9 cellular contexts compared by ENCODE assay signal in the genomic region with DNA sequence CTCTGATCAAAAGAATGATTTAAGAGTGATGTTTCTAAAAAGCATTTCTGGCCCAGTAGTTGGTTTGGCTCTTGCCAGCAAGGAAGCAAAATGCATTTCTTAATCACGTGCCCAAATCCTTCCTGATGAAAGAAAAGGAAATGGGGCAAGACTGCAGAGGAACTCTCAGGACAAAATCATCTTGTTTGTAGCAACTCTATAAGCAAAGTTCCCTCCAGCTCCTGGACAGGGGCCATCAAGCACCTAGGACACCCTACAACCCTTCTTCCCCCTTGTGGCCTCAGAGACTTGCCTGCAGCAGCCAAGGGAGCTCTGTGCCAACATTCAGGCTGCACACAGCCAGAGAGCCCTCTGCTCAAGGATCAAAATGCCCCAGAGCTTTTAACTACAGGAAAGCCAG.
DNase-seq lines count a peak whose midpoint lies in the region; ATAC-seq, FAIRE-seq and TF ChIP-seq lines count a peak whose summit lies in the region.
"Had no signal": no experiment of that assay in that cellular context is flagged by ENCODE, and none has a peak within 500 bp of the region (broad histone marks: within the 10 kb centered on the region; RNA-seq: fewer than 3 reads in every experiment).

No MANE protein-coding gene starts in this region.

- H3K4me1 ChIP-seq in fibroblast of lung (ENCODE audit: control insufficient read depth, extremely low read depth, insufficient read depth, low read length) (peaks cover 32% of the 10 kb centered on the region), osteoblast (ENCODE audit: insufficient read depth, low read length) (peaks cover 48% of the 10 kb centered on the region)

- FAIRE-seq in H54 (lab: Jason Lieb, UNC): no peak
- FAIRE-seq: H1 had no signal

- H3K79me2 ChIP-seq in fibroblast of lung (ENCODE audit: control insufficient read depth, insufficient read depth, low read length) (no peaks in the 10 kb centered on the region), osteoblast (ENCODE audit: insufficient read depth, low read length) (no peaks in the 10 kb centered on the region)

- ATAC-seq in GM21447 (IDR thresholded peaks at IDR 0.05; ENCODE audit: unreplicated experiment): no peak

- no peak for TF ChIP-seq POLR2A in H54 (IDR thresholded peaks at IDR 0.05; ENCODE audit: low read depth, low read length)

- H3K27me3 ChIP-seq in fibroblast of lung (ENCODE audit: control insufficient read depth, insufficient read depth, low read length): no peaks in the 10 kb centered on the region
- H3K27me3 ChIP-seq in osteoblast (ENCODE audit: insufficient read depth, low read length): no peaks in the 10 kb centered on the region

- H3K9ac ChIP-seq in fibroblast of lung (ENCODE audit: insufficient read depth, low read length): no peak overlapping the region

- H3K9me3 ChIP-seq in fibroblast of lung (ENCODE audit: control insufficient read depth, insufficient read depth, low read depth, low read length): no peaks in the 10 kb centered on the region
- no peaks in the 10 kb centered on the region for H3K9me3 ChIP-seq in osteoblast (ENCODE audit: low read depth, low read length)

- H2AFZ ChIP-seq in fibroblast of lung (ENCODE audit: low read length) (no peak overlapping the region), osteoblast (ENCODE audit: low read length) (no peak overlapping the region)

- H3K4me2 ChIP-seq in fibroblast of lung (ENCODE audit: extremely low read depth, insufficient read depth, low read length): peak overlapping the region; percentile 36
- H3K4me2 ChIP-seq in osteoblast (ENCODE audit: insufficient read depth, low read length): no peak overlapping the region

- peak in 1 of 2 donors; percentile 11 for TF ChIP-seq CTCF in fibroblast of lung (conservative IDR thresholded peaks at IDR 0.05 in 1 of 2, IDR thresholded peaks at IDR 0.05 in 1 of 2; ENCODE audit: low read depth in 1 of 2, low read length in 2 of 2)
- no peak for TF ChIP-seq CTCF in osteoblast (IDR thresholded peaks at IDR 0.05; ENCODE audit: extremely low read depth, low read depth, low read length)

- no peak overlapping the region for H3K4me3 ChIP-seq in fibroblast of lung (replicated peaks in 1 of 4; ENCODE audit: control extremely low read depth in 1 of 4, insufficient read depth in 1 of 4, low read depth in 3 of 4, low read length in 4 of 4)
- no peak overlapping the region for H3K4me3 ChIP-seq in osteoblast (ENCODE audit: insufficient read depth, low read length)

- H3K36me3 ChIP-seq in fibroblast of lung (ENCODE audit: control insufficient read depth, insufficient read depth, low read length) (peaks cover 6% of the 10 kb centered on the region), osteoblast (ENCODE audit: insufficient read depth, low read length) (peaks cover 34% of the 10 kb centered on the region)

- H3K27ac ChIP-seq in fibroblast of lung (ENCODE audit: insufficient read depth, low read length): peak overlapping the region; percentile 37
- H3K27ac ChIP-seq in osteoblast (ENCODE audit: low read depth, low read length): no peak overlapping the region

- peak; percentile 74 for DNase-seq in EH (ENCODE audit: low read depth)
- peak; percentile 60 for DNase-seq in NOMO-1 treated with DMSO at 0.1 percent for 48 hours (lab: John Stamatoyannopoulos, UW; ENCODE audit: unreplicated experiment)
- peak; percentile 21 to 93 for DNase-seq in fibroblast of lung (ENCODE audit: low read depth in 2 of 2)
- peak; percentile 36 for DNase-seq in pulmonary artery endothelial cell (ENCODE audit: low read depth, low spot score)
- no peak for DNase-seq in HK-2 (ENCODE audit: unreplicated experiment)
- DNase-seq in osteoblast (ENCODE audit: insufficient read length, low spot score, missing footprints): no peak
- no peak for DNase-seq in H54 (ENCODE audit: insufficient read length, low spot score)

- no peaks in the 10 kb centered on the region for H4K20me1 ChIP-seq in fibroblast of lung (ENCODE audit: control insufficient read depth, extremely low read depth, insufficient read depth, low read length)
- H4K20me1 ChIP-seq in osteoblast (ENCODE audit: insufficient read depth, low read length): peaks cover 16% of the 10 kb centered on the region

Comparison
In these comparisons a context has a peak if more than half of its experiments do, and no peak if none do; other contexts are left out.
1. DNase-seq: peak in EH (single experiment), NOMO-1 treated with DMSO at 0.1 percent for 48 hours (single experiment), fibroblast of lung (2 of 2) and pulmonary artery endothelial cell (single experiment); none in HK-2 (single experiment), osteoblast (single experiment) and H54 (single experiment).